ENCODE assay signal across 8 cellular contexts in the genomic region with DNA sequence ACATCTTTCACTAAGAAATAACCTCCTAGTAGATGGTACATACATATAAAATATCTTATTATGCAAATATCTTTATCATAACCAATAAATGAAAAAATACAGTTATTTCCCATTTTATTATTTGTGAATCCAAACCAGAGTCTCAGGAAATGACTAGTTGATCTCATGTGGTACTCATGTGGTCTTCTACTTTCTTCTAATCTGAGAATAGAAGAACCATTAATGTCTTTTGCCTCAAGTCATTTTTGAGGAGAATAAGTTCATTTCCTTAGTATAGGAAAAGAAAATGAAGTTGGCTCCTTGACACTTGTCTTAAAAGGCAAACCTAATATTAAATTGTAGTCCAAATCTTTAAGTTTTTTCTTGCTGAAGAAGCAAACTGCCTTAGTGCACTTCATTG.
"Had no signal": no experiment of that assay in that cellular context is flagged by ENCODE, and none has a peak within 500 bp of the region (broad histone marks: within the 10 kb centered on the region; RNA-seq: fewer than 3 reads in every experiment).

No MANE protein-coding gene starts in this region.

- H3K4me1 Mint-ChIP-seq: GM23338, H9 had no signal

- H3K4me3 Mint-ChIP-seq: GM23338, H9, HFFc6 had no signal

- H3K4me3 ChIP-seq: GM23248, GM23338, HAP-1 had no signal

- H3K9ac ChIP-seq: GM23248 had no signal

- H3K9me3 ChIP-seq: HAP-1 had no signal

- H3K9me3 Mint-ChIP-seq: GM23338, H9 had no signal

- H3K4me1 ChIP-seq: HAP-1 had no signal

- DNase-seq: GM23248, GOT3, H7, H9, HCEC 1CT, HFFc6 had no signal

- H3K36me3 ChIP-seq: HAP-1 had no signal

- H3K27ac ChIP-seq: GM23248 had no signal

- H3K27ac Mint-ChIP-seq: GM23338, H9, HFFc6 had no signal
